ENCODE assay signal across 1 cellular context in the genomic region with DNA sequence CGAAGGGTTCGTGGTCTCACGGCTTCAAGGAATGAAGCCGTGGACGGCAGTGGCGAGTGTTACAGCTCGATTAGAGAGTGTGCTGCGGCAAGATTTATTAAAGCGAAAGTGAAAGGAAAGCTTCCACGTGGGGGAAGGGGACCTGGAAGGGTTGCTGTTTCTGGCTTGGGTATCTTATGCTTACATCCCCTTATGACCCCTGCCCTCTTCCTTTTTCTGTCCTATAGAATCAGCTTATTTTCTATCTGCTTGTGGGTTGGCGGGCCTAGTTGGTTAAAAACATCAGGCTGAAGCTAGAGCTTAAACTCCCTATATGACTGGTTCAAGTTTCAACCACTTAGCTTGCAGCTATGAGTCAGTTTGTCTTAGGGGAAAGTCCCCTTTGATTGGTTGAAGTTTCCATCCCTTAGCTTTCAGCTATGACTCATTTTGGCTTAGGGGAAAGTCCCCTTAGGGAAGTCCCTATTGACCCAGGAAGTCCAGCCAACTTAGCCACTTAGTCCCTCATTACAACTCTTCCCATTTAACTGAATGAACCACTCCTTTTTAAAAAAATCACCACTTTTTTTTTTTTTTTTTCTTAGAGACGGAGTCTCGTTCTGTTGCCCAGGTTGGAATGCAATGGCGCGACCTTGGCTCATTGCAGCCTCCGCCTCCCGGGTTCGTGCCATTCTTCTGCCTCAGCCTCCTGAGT.
TF ChIP-seq lines count a peak whose summit lies in the region.

No MANE protein-coding gene starts in this region.

TF ChIP-seq in K562, 482 proteins besides CTCF, POLR2A, EP300 and RAD21 (continued from another document and continues in another):
- TF ChIP-seq MXI1 (IDR thresholded peaks at IDR 0.05; ENCODE audit: low read depth, low read length) = peak; percentile 91
- TF ChIP-seq, protein P1, sequence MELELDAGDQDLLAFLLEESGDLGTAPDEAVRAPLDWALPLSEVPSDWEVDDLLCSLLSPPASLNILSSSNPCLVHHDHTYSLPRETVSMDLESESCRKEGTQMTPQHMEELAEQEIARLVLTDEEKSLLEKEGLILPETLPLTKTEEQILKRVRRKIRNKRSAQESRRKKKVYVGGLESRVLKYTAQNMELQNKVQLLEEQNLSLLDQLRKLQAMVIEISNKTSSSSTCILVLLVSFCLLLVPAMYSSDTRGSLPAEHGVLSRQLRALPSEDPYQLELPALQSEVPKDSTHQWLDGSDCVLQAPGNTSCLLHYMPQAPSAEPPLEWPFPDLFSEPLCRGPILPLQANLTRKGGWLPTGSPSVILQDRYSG (tag; conservative IDR thresholded peaks at IDR 0.05; ENCODE audit: low read depth) = peak; percentile 46; the same call in 1 of the 2 replicates
- TF ChIP-seq, protein P2, sequence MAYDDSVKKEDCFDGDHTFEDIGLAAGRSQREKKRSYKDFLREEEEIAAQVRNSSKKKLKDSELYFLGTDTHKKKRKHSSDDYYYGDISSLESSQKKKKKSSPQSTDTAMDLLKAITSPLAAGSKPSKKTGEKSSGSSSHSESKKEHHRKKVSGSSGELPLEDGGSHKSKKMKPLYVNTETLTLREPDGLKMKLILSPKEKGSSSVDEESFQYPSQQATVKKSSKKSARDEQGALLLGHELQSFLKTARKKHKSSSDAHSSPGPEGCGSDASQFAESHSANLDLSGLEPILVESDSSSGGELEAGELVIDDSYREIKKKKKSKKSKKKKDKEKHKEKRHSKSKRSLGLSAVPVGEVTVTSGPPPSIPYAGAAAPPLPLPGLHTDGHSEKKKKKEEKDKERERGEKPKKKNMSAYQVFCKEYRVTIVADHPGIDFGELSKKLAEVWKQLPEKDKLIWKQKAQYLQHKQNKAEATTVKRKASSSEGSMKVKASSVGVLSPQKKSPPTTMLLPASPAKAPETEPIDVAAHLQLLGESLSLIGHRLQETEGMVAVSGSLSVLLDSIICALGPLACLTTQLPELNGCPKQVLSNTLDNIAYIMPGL (CRISPR knock-in tag; IDR thresholded peaks at IDR 0.05) = no peak
- no peak for TF ChIP-seq BRCA1 (IDR thresholded peaks at IDR 0.05)
- no peak for TF ChIP-seq BRCA1 (CRISPR knock-in tag; IDR thresholded peaks at IDR 0.05)
- TF ChIP-seq GABPA (tag; conservative IDR thresholded peaks at IDR 0.05; ENCODE audit: low read depth) = peak; percentile 34; the same call in 1 of the 2 replicates
- TF ChIP-seq NCOA1 (IDR thresholded peaks at IDR 0.05; ENCODE audit: low read depth) = 0 out of 2 replicates have a peak, but pooled peaks have one; percentile 44
- peak; percentile 45 for TF ChIP-seq MEIS2 (IDR thresholded peaks at IDR 0.05; ENCODE audit: partially characterized antibody)
- TF ChIP-seq HDAC1 (IDR thresholded peaks at IDR 0.05) = peak in 1 of 2 experiments; percentile 86; a peak in 1 of 4 replicates
- no peak for TF ChIP-seq MTA3 (IDR thresholded peaks at IDR 0.05; ENCODE audit: borderline replicate concordance)
- TF ChIP-seq JUND (IDR thresholded peaks at IDR 0.05; ENCODE audit: borderline replicate concordance, low read depth, low read length) = peak; percentile 86
- TF ChIP-seq JUND (tag; IDR thresholded peaks at IDR 0.05; ENCODE audit: borderline replicate concordance, low read depth, low read length) = peak; percentile 89
- peak; percentile 56 for TF ChIP-seq TCF3 (CRISPR knock-in tag; IDR thresholded peaks at IDR 0.05)
- TF ChIP-seq, protein P3, sequence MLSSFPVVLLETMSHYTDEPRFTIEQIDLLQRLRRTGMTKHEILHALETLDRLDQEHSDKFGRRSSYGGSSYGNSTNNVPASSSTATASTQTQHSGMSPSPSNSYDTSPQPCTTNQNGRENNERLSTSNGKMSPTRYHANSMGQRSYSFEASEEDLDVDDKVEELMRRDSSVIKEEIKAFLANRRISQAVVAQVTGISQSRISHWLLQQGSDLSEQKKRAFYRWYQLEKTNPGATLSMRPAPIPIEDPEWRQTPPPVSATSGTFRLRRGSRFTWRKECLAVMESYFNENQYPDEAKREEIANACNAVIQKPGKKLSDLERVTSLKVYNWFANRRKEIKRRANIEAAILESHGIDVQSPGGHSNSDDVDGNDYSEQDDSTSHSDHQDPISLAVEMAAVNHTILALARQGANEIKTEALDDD (IDR thresholded peaks at IDR 0.05) = peak; percentile 56
- peak; percentile 65 for TF ChIP-seq EP400 (IDR thresholded peaks at IDR 0.05)
- no peak for TF ChIP-seq MCM3 (IDR thresholded peaks at IDR 0.05)
- peak; percentile 27; the same call in 1 of the 2 replicates for TF ChIP-seq TEAD4 (IDR thresholded peaks at IDR 0.05; ENCODE audit: low read length)
- TF ChIP-seq TEAD4 (CRISPR knock-in tag; IDR thresholded peaks at IDR 0.05; ENCODE audit: borderline replicate concordance) = no peak
- peak; percentile 23; the same call in 1 of the 2 replicates for TF ChIP-seq NFIC (IDR thresholded peaks at IDR 0.05)
- TF ChIP-seq, protein P4, sequence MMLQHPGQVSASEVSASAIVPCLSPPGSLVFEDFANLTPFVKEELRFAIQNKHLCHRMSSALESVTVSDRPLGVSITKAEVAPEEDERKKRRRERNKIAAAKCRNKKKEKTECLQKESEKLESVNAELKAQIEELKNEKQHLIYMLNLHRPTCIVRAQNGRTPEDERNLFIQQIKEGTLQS (IDR thresholded peaks at IDR 0.05) = peak; percentile 94
- TF ChIP-seq, protein P4 (CRISPR knock-in tag; conservative IDR thresholded peaks at IDR 0.05) = no peak
- TF ChIP-seq, protein P5, sequence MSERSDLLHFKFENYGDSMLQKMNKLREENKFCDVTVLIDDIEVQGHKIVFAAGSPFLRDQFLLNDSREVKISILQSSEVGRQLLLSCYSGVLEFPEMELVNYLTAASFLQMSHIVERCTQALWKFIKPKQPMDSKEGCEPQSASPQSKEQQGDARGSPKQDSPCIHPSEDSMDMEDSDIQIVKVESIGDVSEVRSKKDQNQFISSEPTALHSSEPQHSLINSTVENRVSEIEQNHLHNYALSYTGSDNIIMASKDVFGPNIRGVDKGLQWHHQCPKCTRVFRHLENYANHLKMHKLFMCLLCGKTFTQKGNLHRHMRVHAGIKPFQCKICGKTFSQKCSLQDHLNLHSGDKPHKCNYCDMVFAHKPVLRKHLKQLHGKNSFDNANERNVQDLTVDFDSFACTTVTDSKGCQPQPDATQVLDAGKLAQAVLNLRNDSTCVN (CRISPR knock-in tag; IDR thresholded peaks at IDR 0.05) = no peak
- TF ChIP-seq CBFA2T3 (IDR thresholded peaks at IDR 0.05) = peak; percentile 60; the same call in 1 of the 2 replicates
- TF ChIP-seq, protein P6, sequence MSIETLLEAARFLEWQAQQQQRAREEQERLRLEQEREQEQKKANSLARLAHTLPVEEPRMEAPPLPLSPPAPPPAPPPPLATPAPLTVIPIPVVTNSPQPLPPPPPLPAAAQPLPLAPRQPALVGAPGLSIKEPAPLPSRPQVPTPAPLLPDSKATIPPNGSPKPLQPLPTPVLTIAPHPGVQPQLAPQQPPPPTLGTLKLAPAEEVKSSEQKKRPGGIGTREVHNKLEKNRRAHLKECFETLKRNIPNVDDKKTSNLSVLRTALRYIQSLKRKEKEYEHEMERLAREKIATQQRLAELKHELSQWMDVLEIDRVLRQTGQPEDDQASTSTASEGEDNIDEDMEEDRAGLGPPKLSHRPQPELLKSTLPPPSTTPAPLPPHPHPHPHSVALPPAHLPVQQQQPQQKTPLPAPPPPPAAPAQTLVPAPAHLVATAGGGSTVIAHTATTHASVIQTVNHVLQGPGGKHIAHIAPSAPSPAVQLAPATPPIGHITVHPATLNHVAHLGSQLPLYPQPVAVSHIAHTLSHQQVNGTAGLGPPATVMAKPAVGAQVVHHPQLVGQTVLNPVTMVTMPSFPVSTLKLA (conservative IDR thresholded peaks at IDR 0.05) = peak; percentile 94 to 96
- TF ChIP-seq ESRRA (IDR thresholded peaks at IDR 0.05; ENCODE audit: borderline replicate concordance, low read depth) = 0 out of 2 replicates have a peak, but pooled peaks have one; percentile 17
- TF ChIP-seq PHF20 (IDR thresholded peaks at IDR 0.05; ENCODE audit: partially characterized antibody) = peak; percentile 14
- TF ChIP-seq, protein P7, sequence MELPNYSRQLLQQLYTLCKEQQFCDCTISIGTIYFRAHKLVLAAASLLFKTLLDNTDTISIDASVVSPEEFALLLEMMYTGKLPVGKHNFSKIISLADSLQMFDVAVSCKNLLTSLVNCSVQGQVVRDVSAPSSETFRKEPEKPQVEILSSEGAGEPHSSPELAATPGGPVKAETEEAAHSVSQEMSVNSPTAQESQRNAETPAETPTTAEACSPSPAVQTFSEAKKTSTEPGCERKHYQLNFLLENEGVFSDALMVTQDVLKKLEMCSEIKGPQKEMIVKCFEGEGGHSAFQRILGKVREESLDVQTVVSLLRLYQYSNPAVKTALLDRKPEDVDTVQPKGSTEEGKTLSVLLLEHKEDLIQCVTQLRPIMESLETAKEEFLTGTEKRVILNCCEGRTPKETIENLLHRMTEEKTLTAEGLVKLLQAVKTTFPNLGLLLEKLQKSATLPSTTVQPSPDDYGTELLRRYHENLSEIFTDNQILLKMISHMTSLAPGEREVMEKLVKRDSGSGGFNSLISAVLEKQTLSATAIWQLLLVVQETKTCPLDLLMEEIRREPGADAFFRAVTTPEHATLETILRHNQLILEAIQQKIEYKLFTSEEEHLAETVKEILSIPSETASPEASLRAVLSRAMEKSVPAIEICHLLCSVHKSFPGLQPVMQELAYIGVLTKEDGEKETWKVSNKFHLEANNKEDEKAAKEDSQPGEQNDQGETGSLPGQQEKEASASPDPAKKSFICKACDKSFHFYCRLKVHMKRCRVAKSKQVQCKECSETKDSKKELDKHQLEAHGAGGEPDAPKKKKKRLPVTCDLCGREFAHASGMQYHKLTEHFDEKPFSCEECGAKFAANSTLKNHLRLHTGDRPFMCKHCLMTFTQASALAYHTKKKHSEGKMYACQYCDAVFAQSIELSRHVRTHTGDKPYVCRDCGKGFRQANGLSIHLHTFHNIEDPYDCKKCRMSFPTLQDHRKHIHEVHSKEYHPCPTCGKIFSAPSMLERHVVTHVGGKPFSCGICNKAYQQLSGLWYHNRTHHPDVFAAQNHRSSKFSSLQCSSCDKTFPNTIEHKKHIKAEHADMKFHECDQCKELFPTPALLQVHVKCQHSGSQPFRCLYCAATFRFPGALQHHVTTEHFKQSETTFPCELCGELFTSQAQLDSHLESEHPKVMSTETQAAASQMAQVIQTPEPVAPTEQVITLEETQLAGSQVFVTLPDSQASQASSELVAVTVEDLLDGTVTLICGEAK (IDR thresholded peaks at IDR 0.05) = peak; percentile 79
- TF ChIP-seq, protein P7 (CRISPR knock-in tag; IDR thresholded peaks at IDR 0.05) = no peak
- TF ChIP-seq TRIM24 (IDR thresholded peaks at IDR 0.05) = no peak
- no peak for TF ChIP-seq POLR2B (IDR thresholded peaks at IDR 0.05; ENCODE audit: low read depth, partially characterized antibody)
- no peak for TF ChIP-seq TAF1 (IDR thresholded peaks at IDR 0.05; ENCODE audit: control insufficient read depth, extremely low read depth, insufficient read depth, low read length, severe bottlenecking)
- TF ChIP-seq SIN3A (IDR thresholded peaks at IDR 0.05; ENCODE audit: borderline replicate concordance in 2 of 2, control insufficient read depth in 1 of 2, low read depth in 2 of 2, low read length in 2 of 2) = peak in 1 of 2 experiments; percentile 22; a peak in 1 of 4 replicates
- no peak for TF ChIP-seq MTA1 (IDR thresholded peaks at IDR 0.05; ENCODE audit: borderline replicate concordance)
- TF ChIP-seq, protein P8, sequence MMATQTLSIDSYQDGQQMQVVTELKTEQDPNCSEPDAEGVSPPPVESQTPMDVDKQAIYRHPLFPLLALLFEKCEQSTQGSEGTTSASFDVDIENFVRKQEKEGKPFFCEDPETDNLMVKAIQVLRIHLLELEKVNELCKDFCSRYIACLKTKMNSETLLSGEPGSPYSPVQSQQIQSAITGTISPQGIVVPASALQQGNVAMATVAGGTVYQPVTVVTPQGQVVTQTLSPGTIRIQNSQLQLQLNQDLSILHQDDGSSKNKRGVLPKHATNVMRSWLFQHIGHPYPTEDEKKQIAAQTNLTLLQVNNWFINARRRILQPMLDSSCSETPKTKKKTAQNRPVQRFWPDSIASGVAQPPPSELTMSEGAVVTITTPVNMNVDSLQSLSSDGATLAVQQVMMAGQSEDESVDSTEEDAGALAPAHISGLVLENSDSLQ (IDR thresholded peaks at IDR 0.05) = peak; percentile 41; the same call in 1 of the 2 replicates
- TF ChIP-seq TAL1 (IDR thresholded peaks at IDR 0.05) = peak; percentile 67
